ENCODE assay signal across 7 cellular contexts in the genomic region with DNA sequence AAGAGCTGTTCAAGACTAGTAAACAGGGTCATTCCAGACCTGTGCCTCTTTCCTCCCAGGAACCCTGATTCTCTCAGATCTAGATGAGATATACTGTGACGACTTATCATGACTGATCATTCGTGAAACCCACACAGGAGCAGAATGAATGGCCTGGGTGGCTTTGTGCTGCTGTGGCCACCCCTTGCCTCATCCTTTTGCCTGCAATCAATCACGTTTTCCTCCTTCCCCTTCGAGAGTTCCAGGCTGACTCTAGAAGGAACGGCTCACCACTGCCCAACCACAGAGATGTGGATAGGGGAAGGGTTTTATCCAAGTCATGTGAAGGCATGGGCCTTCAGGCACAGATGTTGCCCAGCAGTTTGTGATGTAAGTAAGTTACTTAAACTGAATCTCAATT. TPM values are rescaled to one million over a fixed set of nuclear protein-coding genes. Genes with fewer than 3 reads are reported as not detected.
DNase-seq lines count a peak whose midpoint lies in the region; ATAC-seq and TF ChIP-seq lines count a peak whose summit lies in the region.

No MANE protein-coding gene starts in this region.

- POLR2A ChIA-PET in PC-9 (lab: Charles Lee; ENCODE audit: unreplicated experiment), result no interaction called here

- H3K79me2 ChIP-seq in PC-9 (ENCODE audit: low read depth), result no peaks in the 10 kb centered on the region

- CTCF ChIA-PET in PC-9 (lab: Charles Lee), result no interaction called here

- ATAC-seq in GM18909 (IDR thresholded peaks at IDR 0.05; ENCODE audit: poor library complexity, unreplicated experiment) (peak; percentile 31), HG03378 (IDR thresholded peaks at IDR 0.05; ENCODE audit: unreplicated experiment) (peak; percentile 47)

- peak overlapping the region; percentile 97 for H3K27ac Mint-ChIP-seq in activated naive CD8-positive, alpha-beta T cell

- no peak overlapping the region for H3K4me2 ChIP-seq in PC-9

- no peaks in the 10 kb centered on the region for H3K9me3 ChIP-seq in muscle layer of duodenum (ENCODE audit: control insufficient read depth in 1 of 2, low read length in 2 of 2)
- H3K9me3 ChIP-seq in vagina, result no peaks in the 10 kb centered on the region
- no peaks in the 10 kb centered on the region for H3K9me3 ChIP-seq in PC-9 (ENCODE audit: insufficient read depth, low read depth)

- H3K9me2 ChIP-seq in PC-9 (ENCODE audit: insufficient read depth), result no peaks in the 10 kb centered on the region

- peaks cover 12% of the 10 kb centered on the region for H3K36me3 Mint-ChIP-seq in activated naive CD8-positive, alpha-beta T cell

- intact Hi-C loops in vagina (cut with DNase I) (no loop called here), PC-9 (cut with micrococcal nuclease; ENCODE audit: unreplicated experiment) (no loop called here)

- H3K4me3 Mint-ChIP-seq in activated naive CD8-positive, alpha-beta T cell, result peak overlapping the region; percentile 83

- H3K27me3 ChIP-seq in muscle layer of duodenum (ENCODE audit: low read depth, low read length) (no peaks in the 10 kb centered on the region), vagina (no peaks in the 10 kb centered on the region), PC-9 (ENCODE audit: insufficient read depth, low read depth) (no peaks in the 10 kb centered on the region)

- peak overlapping the region; percentile 81 for H3K27ac ChIP-seq in muscle layer of duodenum (ENCODE audit: low read length)
- H3K27ac ChIP-seq in vagina, result peak overlapping the region; percentile 82
- no peak overlapping the region for H3K27ac ChIP-seq in PC-9

- peaks cover 4 to 5% of the 10 kb centered on the region in 2 donors for H3K36me3 ChIP-seq in muscle layer of duodenum (ENCODE audit: control insufficient read depth in 1 of 2, insufficient read depth in 2 of 2, low read length in 2 of 2)
- H3K36me3 ChIP-seq in vagina, result no peaks in the 10 kb centered on the region
- H3K36me3 ChIP-seq in PC-9 (ENCODE audit: low read depth), result no peaks in the 10 kb centered on the region

- no peak for DNase-seq in vagina (ENCODE audit: extremely low spot score in 2 of 2)
- DNase-seq in NCI-H1092 treated with DMSO at 0.1 percent for 48 hours (lab: John Stamatoyannopoulos, UW), result no peak
- DNase-seq in PC-9, result no peak

- H3K4me3 ChIP-seq in muscle layer of duodenum (ENCODE audit: low read depth in 1 of 2, low read length in 2 of 2) (peak overlapping the region in 1 of 2 donors; percentile 41), vagina (no peak overlapping the region), PC-9 (no peak overlapping the region)

- TF ChIP-seq POLR2A in vagina (IDR thresholded peaks at IDR 0.05), result no peak

- H3K27me3 Mint-ChIP-seq in activated naive CD8-positive, alpha-beta T cell, result no peaks in the 10 kb centered on the region

- no peaks in the 10 kb centered on the region for H3F3A ChIP-seq in PC-9 (ENCODE audit: insufficient read depth, low read depth)

- no peak overlapping the region for H2AFZ ChIP-seq in PC-9

- H4K20me1 ChIP-seq in PC-9 (ENCODE audit: insufficient read depth), result no peaks in the 10 kb centered on the region

- peaks cover 41 to 90% of the 10 kb centered on the region in 2 donors for H3K4me1 ChIP-seq in muscle layer of duodenum (ENCODE audit: control insufficient read depth in 1 of 2, insufficient read depth in 2 of 2, low read length in 2 of 2)
- H3K4me1 ChIP-seq in vagina, result peaks cover 84% of the 10 kb centered on the region
- no peaks in the 10 kb centered on the region for H3K4me1 ChIP-seq in PC-9 (replicated peaks; ENCODE audit: insufficient read depth)

- BruUV-seq in PC-9 (replicated peaks; lab: Mats Ljungman, UMichigan), result no TSS peak

- H3K9me3 Mint-ChIP-seq in activated naive CD8-positive, alpha-beta T cell (ENCODE audit: low read depth), result no peaks in the 10 kb centered on the region

- peaks cover 94% of the 10 kb centered on the region for H3K4me1 Mint-ChIP-seq in activated naive CD8-positive, alpha-beta T cell (ENCODE audit: low read depth)

- TF ChIP-seq CTCF in vagina (IDR thresholded peaks at IDR 0.05) (no peak), PC-9 (conservative IDR thresholded peaks at IDR 0.05) (no peak)

RNA-seq across cellular contexts. Expression of gene ANXA6, which starts 5.8 kb away (rescaled TPM):
- total RNA-seq in vagina (190 TPM), PC-9 (2021) (18.0 and 22.4 TPM in 2 replicates)
